1 cellular context compared by ENCODE assay signal in the genomic region with DNA sequence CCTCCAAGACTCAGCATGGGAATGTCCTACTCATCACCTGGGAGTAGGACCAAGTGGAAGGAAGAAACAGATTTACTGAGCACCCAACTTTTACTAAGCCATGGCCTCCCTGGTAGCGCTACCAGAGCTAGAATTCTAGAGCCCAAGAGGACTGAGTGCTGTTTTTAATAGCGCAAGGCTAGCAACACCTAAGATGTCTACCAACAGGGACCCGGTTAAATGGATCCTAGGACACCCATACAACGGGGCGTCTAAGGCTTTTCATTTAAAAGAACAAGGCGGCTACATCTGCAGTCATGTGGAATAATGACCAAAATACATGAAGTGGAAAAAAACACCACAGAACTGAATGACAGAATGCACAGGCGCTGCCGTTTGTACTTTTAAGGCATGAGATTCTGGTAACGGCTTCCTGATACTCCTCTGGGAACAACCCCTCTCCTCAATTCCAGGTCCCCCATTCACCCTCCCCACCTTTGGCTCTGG.
A peak's percentile ranks its signal among the peaks of the same experiment; 100 is the strongest.
TF ChIP-seq lines count a peak whose summit lies in the region.

No MANE protein-coding gene starts in this region.

TF ChIP-seq in HEK293, 187 proteins besides CTCF, POLR2A, EP300 and RAD21:
- TF ChIP-seq MZF1 (tag by site-specific recombination; IDR thresholded peaks at IDR 0.05; ENCODE audit: borderline replicate concordance) = no peak
- 0 out of 2 replicates have a peak, but pooled peaks have one; percentile 1 for TF ChIP-seq ZBTB8A (tag by site-specific recombination; IDR thresholded peaks at IDR 0.05)
